ENCODE assay signal across 21 cellular contexts in the genomic region with DNA sequence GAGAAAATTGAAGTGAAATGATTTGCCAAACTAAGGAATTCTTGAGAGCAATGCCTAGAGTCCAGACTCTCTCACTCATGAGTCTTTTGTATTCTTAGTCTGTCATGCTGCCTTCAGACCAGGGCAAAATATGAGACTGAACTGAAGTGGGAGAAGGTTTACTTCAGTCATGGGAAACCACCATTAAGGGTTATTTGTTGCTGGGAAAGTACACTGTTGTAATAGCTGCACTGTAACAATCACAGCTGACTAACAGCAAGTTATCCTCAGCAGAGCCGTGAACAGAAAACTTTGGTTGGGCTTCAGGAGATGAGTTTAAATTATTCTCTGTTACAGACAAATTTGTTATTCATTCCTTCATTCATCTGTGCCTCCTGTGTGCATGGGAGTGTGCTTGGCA.
A peak's percentile ranks its signal among the peaks of the same experiment; 100 is the strongest.
DNase-seq lines count a peak whose midpoint lies in the region; ATAC-seq, FAIRE-seq and TF ChIP-seq lines count a peak whose summit lies in the region.
"Had no signal": no experiment of that assay in that cellular context is flagged by ENCODE, and none has a peak within 500 bp of the region (broad histone marks: within the 10 kb centered on the region; RNA-seq: fewer than 3 reads in every experiment).

No MANE protein-coding gene starts in this region.

- H3K27ac Mint-ChIP-seq in immature natural killer cell: no peak overlapping the region
- H3K27ac Mint-ChIP-seq: IgD-negative memory B cell had no signal

- WGBS in smooth muscle cell (ENCODE audit: low lambda C conversion rate): 40% methylated on average over 1 of the region's 1 CpG

- H3K4me3 Mint-ChIP-seq in immature natural killer cell: no peak overlapping the region
- H3K4me3 Mint-ChIP-seq: IgD-negative memory B cell had no signal

- H4K20me1 ChIP-seq in smooth muscle cell (ENCODE audit: low read depth): no peaks in the 10 kb centered on the region

- ATAC-seq in HG02623 (IDR thresholded peaks at IDR 0.05; ENCODE audit: unreplicated experiment): peak; percentile 47

- H3K4me1 ChIP-seq in smooth muscle cell (ENCODE audit: low read depth): no peaks in the 10 kb centered on the region

- no peaks in the 10 kb centered on the region for H3F3A ChIP-seq in smooth muscle cell (ENCODE audit: low read depth)

- H3K27ac ChIP-seq in smooth muscle cell (ENCODE audit: low read depth): peak overlapping the region; percentile 30
- H3K27ac ChIP-seq: C4-2B had no signal

- H3K27me3 ChIP-seq in smooth muscle cell (ENCODE audit: low read depth): no peaks in the 10 kb centered on the region
- H3K27me3 ChIP-seq: MG63 had no signal

- H2AFZ ChIP-seq in smooth muscle cell (ENCODE audit: low read depth): no peak overlapping the region

- TF ChIP-seq CTCF in foreskin fibroblast (IDR thresholded peaks at IDR 0.05; ENCODE audit: low read depth, low read length): no peak
- TF ChIP-seq CTCF in smooth muscle cell (IDR thresholded peaks at IDR 0.05; ENCODE audit: borderline replicate concordance, insufficient read depth, poor library complexity, severe bottlenecking): no peak

- no peak for FAIRE-seq in urothelium cell line (lab: Jason Lieb, UNC)
- FAIRE-seq: HTR-8/SVneo had no signal

- H3K9me3 ChIP-seq in smooth muscle cell (replicated peaks; ENCODE audit: low read depth): no peaks in the 10 kb centered on the region
- H3K9me3 ChIP-seq: MG63 had no signal

- no peaks in the 10 kb centered on the region for H3K27me3 Mint-ChIP-seq in immature natural killer cell (ENCODE audit: low read depth in 3 of 3)
- H3K27me3 Mint-ChIP-seq: IgD-negative memory B cell had no signal

- H3K9ac ChIP-seq in smooth muscle cell (ENCODE audit: low read depth): no peak overlapping the region

- no peaks in the 10 kb centered on the region for H3K36me3 Mint-ChIP-seq in immature natural killer cell
- H3K36me3 Mint-ChIP-seq: IgD-negative memory B cell had no signal

- H3K36me3 ChIP-seq in smooth muscle cell (ENCODE audit: low read depth): no peaks in the 10 kb centered on the region
- H3K36me3 ChIP-seq: MG63 had no signal

- H3K9me3 Mint-ChIP-seq in immature natural killer cell: peaks cover 4 to 44% (median 16%) of the 10 kb centered on the region in 6 donors

- DNase-seq in NCI-H69 (lab: John Stamatoyannopoulos, UW) (peak; percentile 11), foreskin fibroblast (peak; percentile 16 to 25), smooth muscle cell (lab: John Stamatoyannopoulos, UW; ENCODE audit: unreplicated experiment) (no peak), immature natural killer cell (no peak), anterior cingulate cortex (lab: John Stamatoyannopoulos, UW) (no peak), urothelium cell line (ENCODE audit: low spot score) (no peak)
- DNase-seq: AML-193; DMS79 treated with DMSO at 0.1 percent for 48 hours; Kasumi-1; MG63; NCI-H1092 treated with DMSO at 0.1 percent for 48 hours; NCI-H146; NCI-H2081; NCI-H2171 treated with DMSO at 0.1 percent for 48 hours; NCI-H748 treated with DMSO at 0.1 percent for 48 hours; NK-92 treated with Interleukin-12 subunit alpha and Interleukin-12 subunit beta, amount 100 ng/mL, for 24 hours; Right ventricle myocardium superior had no signal

- H3K4me2 ChIP-seq in smooth muscle cell: no peak overlapping the region

- H3K79me2 ChIP-seq in smooth muscle cell (ENCODE audit: low read depth): no peaks in the 10 kb centered on the region

- H3K4me1 Mint-ChIP-seq in immature natural killer cell: no peaks in the 10 kb centered on the region
- H3K4me1 Mint-ChIP-seq: IgD-negative memory B cell had no signal

- no peak overlapping the region for H3K4me3 ChIP-seq in foreskin fibroblast (ENCODE audit: low read depth in 1 of 2, low read length in 2 of 2)
- no peak overlapping the region for H3K4me3 ChIP-seq in smooth muscle cell
- H3K4me3 ChIP-seq: MG63 had no signal

Comparison
In these comparisons a context has a peak if more than half of its experiments do, and no peak if none do; other contexts are left out.
1. DNase-seq: peak in NCI-H69 (single experiment) and foreskin fibroblast (2 of 2); none in smooth muscle cell (single experiment), immature natural killer cell (0 of 3), anterior cingulate cortex (0 of 58) and urothelium cell line (single experiment).